8 cellular contexts compared by ENCODE assay signal in genomic region chr2:129877795-129878775, GRCh38.
DNase-seq lines count a peak whose midpoint lies in the region; ATAC-seq and TF ChIP-seq lines count a peak whose summit lies in the region.

No MANE protein-coding gene starts in this region.

- H3K27me3 ChIP-seq in iPS-15b (ENCODE audit: control insufficient read depth, insufficient read depth, low read length), result peaks cover 2% of the 10 kb centered on the region

- TF ChIP-seq CTCF in astrocyte of the cerebellum (IDR thresholded peaks at IDR 0.05; ENCODE audit: low read depth, low read length, missing control alignments) (no peak), retinal pigment epithelial cell (conservative IDR thresholded peaks at IDR 0.05; ENCODE audit: low read depth, low read length) (no peak)

- no peaks in the 10 kb centered on the region for H3K36me3 ChIP-seq in iPS-15b (ENCODE audit: control insufficient read depth, insufficient read depth, low read length)

- H3K4me1 ChIP-seq in iPS-15b (ENCODE audit: control insufficient read depth, insufficient read depth, low read length), result no peaks in the 10 kb centered on the region

- peak; percentile 34 for DNase-seq in DMS153 (lab: John Stamatoyannopoulos, UW)
- DNase-seq in NCI-H1930 (lab: John Stamatoyannopoulos, UW), result peak; percentile 66 to 67
- peak; percentile 52 for DNase-seq in astrocyte of the cerebellum (ENCODE audit: low read depth)
- DNase-seq in retinal pigment epithelial cell (ENCODE audit: low read depth), result peak; percentile 8

- H3K4me3 ChIP-seq in astrocyte of the cerebellum (ENCODE audit: low read depth, low read length) (peak overlapping the region; percentile 76), iPS-15b (ENCODE audit: low read depth, low read length) (peak overlapping the region; percentile 77), retinal pigment epithelial cell (ENCODE audit: low read length) (peak overlapping the region; percentile 44)

- no peak overlapping the region for H3K9ac ChIP-seq in iPS-15b (ENCODE audit: low read depth, low read length)

- in situ Hi-C loops in astrocyte of the cerebellum (cut with HindIII; ENCODE audit: low sequenced_read_pairs), result no loop called here

- no peaks in the 10 kb centered on the region for H3K9me3 ChIP-seq in iPS-15b (ENCODE audit: control insufficient read depth, insufficient read depth, low read length)

- peak; percentile 35 for ATAC-seq in GM21447 (IDR thresholded peaks at IDR 0.05; ENCODE audit: unreplicated experiment)
- no peak for ATAC-seq in HG02763 (IDR thresholded peaks at IDR 0.05; ENCODE audit: unreplicated experiment)
- ATAC-seq in GM21367 (IDR thresholded peaks at IDR 0.05; ENCODE audit: unreplicated experiment), result no peak

Comparison
In these comparisons a context has a peak if more than half of its experiments do, and no peak if none do; other contexts are left out.
1. DNase-seq: peak in every context shown above with its lines; median percentile 66 in NCI-H1930; 52 in astrocyte of the cerebellum; 34 in DMS153; 8 in retinal pigment epithelial cell.